ENCODE assay signal across 21 cellular contexts in the genomic region with DNA sequence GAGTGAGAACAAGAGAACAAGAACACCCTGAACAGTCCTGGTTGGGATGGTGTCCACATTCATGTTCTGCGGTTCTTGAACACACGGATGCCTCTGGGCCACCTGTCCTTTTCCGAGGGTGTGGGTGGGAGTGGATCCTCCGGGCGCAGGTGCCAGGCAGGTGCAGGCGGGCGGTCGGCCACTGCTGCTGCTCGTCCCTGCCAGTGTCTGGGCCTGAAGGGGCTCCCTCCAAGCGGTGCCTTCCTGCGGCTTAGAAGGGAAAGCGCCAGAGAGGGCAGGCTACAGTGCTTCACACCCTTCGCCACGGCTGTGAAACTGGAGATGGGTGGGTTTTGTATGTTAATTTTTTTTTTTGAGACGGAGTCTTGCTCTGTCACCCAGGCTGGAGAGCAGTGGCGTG. TPM values are rescaled to one million over a fixed set of nuclear protein-coding genes. Genes with fewer than 3 reads are reported as not detected.
"Had no signal": no experiment of that assay in that cellular context is flagged by ENCODE, and none has a peak within 500 bp of the region (broad histone marks: within the 10 kb centered on the region; RNA-seq: fewer than 3 reads in every experiment).

No MANE protein-coding gene starts in this region.

- H3K4me3 ChIP-seq: coronary artery, esophagus muscularis mucosa, gastroesophageal sphincter, heart left ventricle, lung, ovary, prostate gland, upper lobe of left lung had no signal

- H3K36me3 ChIP-seq: ovary, prostate gland had no signal

- H3K4me1 ChIP-seq: esophagus muscularis mucosa, gastroesophageal sphincter, prostate gland, upper lobe of left lung had no signal

- H3K9me3 ChIP-seq: esophagus muscularis mucosa, gastroesophageal sphincter, prostate gland had no signal

- DNase-seq: activated B cell treated with CpG ODN at 0.5 μM for 24 hours; activated CD4-positive, alpha-beta T cell treated with anti-CD3 and anti-CD28 coated beads for 36 hours; activated CD4-positive, alpha-beta T cell treated with anti-CD3 and anti-CD28 coated beads, Interleukin-2, amount 50 U/mL, for 4 hours; activated CD8-positive, alpha-beta memory T cell treated with anti-CD3 and anti-CD28 coated beads, Interleukin-2, amount 50 U/mL, for 48 hours; activated naive CD4-positive, alpha-beta T cell treated with Interleukin-2 at 50 U/mL for 16 hours; activated naive CD8-positive, alpha-beta T cell treated with anti-CD3 and anti-CD28 coated beads for 36 hours; activated T-cell treated with anti-CD3 and anti-CD28 coated beads, Interleukin-2, amount 50 U/mL, for 48 hours; cerebellar nuclear complex; kidney; naive thymus-derived CD8-positive, alpha-beta T cell; ovary; stimulated activated CD4-positive, alpha-beta T cell treated with anti-CD3 and anti-CD28 coated beads, Interleukin-12 subunit alpha, Interleukin-12 subunit beta, amount 100 ng/mL, for 4 hours; stimulated activated CD4-positive, alpha-beta T cell treated with anti-CD3 and anti-CD28 coated beads, Interleukin-4, amount 100 ng/mL, for 4 hours; stimulated activated naive CD8-positive, alpha-beta T cell treated with anti-CD3 and anti-CD28 coated beads, Interleukin-15, Interleukin-2, amounts not matched to agents 100 U/mL and 50 U/mL, for 24 hours; upper lobe of left lung had no signal

- H3K27me3 ChIP-seq: esophagus muscularis mucosa, gastroesophageal sphincter, heart left ventricle, ovary, upper lobe of left lung had no signal

- ATAC-seq: activated CD4-positive, alpha-beta T cell treated with anti-CD3 and anti-CD28 coated beads for 36 hours; gastroesophageal sphincter; heart left ventricle; naive thymus-derived CD8-positive, alpha-beta T cell; stimulated activated naive CD8-positive, alpha-beta T cell treated with anti-CD3 and anti-CD28 coated beads, Interleukin-15, Interleukin-2, amounts not matched to agents 100 U/mL and 50 U/mL, for 24 hours had no signal

- H3K27ac ChIP-seq: coronary artery, esophagus muscularis mucosa, gastroesophageal sphincter, heart left ventricle, ovary, prostate gland, upper lobe of left lung had no signal

RNA-seq across cellular contexts. Expression of gene GAL3ST2, which starts 50.2 kb away (rescaled TPM):
- total RNA-seq: activated B cell treated with CpG ODN at 0.5 μM for 24 hours; naive thymus-derived CD8-positive, alpha-beta T cell had no signal
